In genomic region chr1:93694039-93694438, GRCh38 we compare ENCODE assay signal across 14 cellular contexts. TPM values are rescaled to one million over a fixed set of nuclear protein-coding genes. Genes with fewer than 3 reads are reported as not detected.
A peak's percentile ranks its signal among the peaks of the same experiment; 100 is the strongest.
DNase-seq lines count a peak whose midpoint lies in the region; ATAC-seq and TF ChIP-seq lines count a peak whose summit lies in the region.
"Had no signal": no experiment of that assay in that cellular context is flagged by ENCODE, and none has a peak within 500 bp of the region (broad histone marks: within the 10 kb centered on the region; RNA-seq: fewer than 3 reads in every experiment).

No MANE protein-coding gene starts in this region.

- no peak for TF ChIP-seq CTCF in foreskin keratinocyte (conservative IDR thresholded peaks at IDR 0.05)
- TF ChIP-seq CTCF in transverse colon (IDR thresholded peaks at IDR 0.05): no peak

- H3K27me3 ChIP-seq in foreskin keratinocyte (no peaks in the 10 kb centered on the region), transverse colon (no peaks in the 10 kb centered on the region)

- intact Hi-C loops in head of caudate nucleus (cut with DNase I): no loop called here
- intact Hi-C loops in transverse colon (cut with DNase I; ENCODE audit: low total_unique reads): no loop called here

- H3K27ac ChIP-seq in foreskin keratinocyte (peak overlapping the region; percentile 97), transverse colon (no peak overlapping the region)

- in situ Hi-C loops in transverse colon (cut with MboI; ENCODE audit: low pct_ligation_motif_present in 1 of 4, low pct_unique_long_range_greater_than_20kb in 1 of 4, low sequenced_read_pairs in 3 of 4): no loop called here

- 80% methylated on average over 7 of the region's 7 CpGs; no CpG with 5 or more reads in 1 of the 2 donors for WGBS in transverse colon (ENCODE audit: low coverage in 1 of 2), 2 donors

- H3K4me3 ChIP-seq in transverse colon: no peak overlapping the region

- TF ChIP-seq POLR2A in transverse colon (IDR thresholded peaks at IDR 0.05): no peak

- no peaks in the 10 kb centered on the region for H3K36me3 ChIP-seq in transverse colon

- DNase-seq in A172 (ENCODE audit: low spot score) (peak; percentile 90), Daoy (ENCODE audit: low read depth) (peak; percentile 82), RPMI7951 (ENCODE audit: low read depth) (peak; percentile 78), foreskin keratinocyte (peak; percentile 77 to 94), head of caudate nucleus (no peak), transverse colon (no peak)
- DNase-seq: islet precursor cell; naive B cell; NCI-H2171 treated with DMSO at 0.1 percent for 48 hours; retina; stimulated activated naive CD4-positive, alpha-beta T cell; T-helper 9 cell had no signal

- ATAC-seq in foreskin keratinocyte (peak; percentile 45), GM19467 (IDR thresholded peaks at IDR 0.05; ENCODE audit: unreplicated experiment) (no peak), GM18909 (IDR thresholded peaks at IDR 0.05; ENCODE audit: poor library complexity, unreplicated experiment) (no peak)

- no peaks in the 10 kb centered on the region for H3K9me3 ChIP-seq in transverse colon

- TF ChIP-seq EP300 in transverse colon (IDR thresholded peaks at IDR 0.05; ENCODE audit: low read depth): no peak

- peaks cover 41% of the 10 kb centered on the region for H3K4me1 ChIP-seq in foreskin keratinocyte
- peaks cover 5 to 12% (median 9%) of the 10 kb centered on the region in 4 donors for H3K4me1 ChIP-seq in transverse colon

RNA-seq across cellular contexts. Expression of gene BCAR3, which starts 12.4 kb away (rescaled TPM):
- 33.1 and 34.3 TPM in 2 replicates for total RNA-seq in A172 (2014; rRNA removed; shearing (Covaris generic))
- 70.5 and 78.2 TPM in 2 replicates for total RNA-seq in Daoy (2014; rRNA removed; shearing (Covaris generic))
- total RNA-seq in RPMI7951 (2014; rRNA removed; shearing (Covaris generic)): 50.1 and 60.0 TPM in 2 replicates
- total RNA-seq in foreskin keratinocyte: 138 and 139 TPM in 2 replicates
- 71.2 and 80.6 TPM in 2 replicates for polyA plus RNA-seq in foreskin keratinocyte
- 10 to 100 TPM; 12.3 to 71.7 (median 40.5) TPM for total RNA-seq in transverse colon

Comparison
In these comparisons a context has a peak if more than half of its experiments do, and no peak if none do; other contexts are left out.
1. DNase-seq: peak in A172 (single experiment), Daoy (single experiment), RPMI7951 (single experiment) and foreskin keratinocyte (2 of 2); none in head of caudate nucleus (0 of 42) and transverse colon (single experiment).